Comparison of ENCODE assay signal across 15 cellular contexts in genomic region chr22:44207173-44207980, GRCh38. TPM values are rescaled to one million over a fixed set of nuclear protein-coding genes. Genes with fewer than 3 reads are reported as not detected.
"Had no signal": no experiment of that assay in that cellular context is flagged by ENCODE, and none has a peak within 500 bp of the region (broad histone marks: within the 10 kb centered on the region; RNA-seq: fewer than 3 reads in every experiment).

No MANE protein-coding gene starts in this region.

- H3K27me3 ChIP-seq: testis, upper lobe of left lung had no signal

- DNase-seq: activated CD4-positive, CD25-positive, alpha-beta regulatory T cell treated with anti-CD3 and anti-CD28 coated beads, Interleukin-2, amount 50 U/mL, for 72 hours; amygdala; cerebellar nuclear complex; effector CD8-positive, alpha-beta T cell; foreskin fibroblast; stimulated activated CD4-positive, alpha-beta T cell treated with anti-CD3 and anti-CD28 coated beads, Interleukin-2, amount 100 ng/mL, for 48 hours; stimulated activated naive CD4-positive, alpha-beta T cell; testis; upper lobe of left lung had no signal

- H3K4me3 ChIP-seq: testis, upper lobe of left lung had no signal

- H3K4me1 ChIP-seq: parathyroid adenoma, testis had no signal

- H3K9me3 ChIP-seq: testis had no signal

- H3K27ac Mint-ChIP-seq: activated T-helper 2 cell treated with anti-CD3 and anti-CD28 coated beads, Interferon-gamma antibody, Interleukin-2, Interleukin-4, amounts not matched to agents 10 μg/mL and 5 μg/mL and 100 μg/mL, durations not matched to agents 14 hours and 24 hours and 36 hours; T-helper 2 cell treated with Interferon-gamma antibody and Interleukin-4, amounts not matched to agents 5 μg/mL and 100 μg/mL, for 36 hours had no signal

- H3K36me3 ChIP-seq: upper lobe of left lung had no signal

- ATAC-seq: activated naive CD4-positive, alpha-beta T cell treated with anti-CD3 and anti-CD28 coated beads, Interleukin-2, amount 50 U/mL, for 72 hours had no signal

- H3K36me3 Mint-ChIP-seq: brain had no signal

- H3K27ac ChIP-seq: parathyroid adenoma, testis, upper lobe of left lung had no signal

- H3K4me3 Mint-ChIP-seq: brain; T-helper 2 cell treated with Interferon-gamma antibody and Interleukin-4, amounts not matched to agents 5 μg/mL and 100 μg/mL, for 36 hours had no signal

- H2AFZ ChIP-seq: parathyroid adenoma had no signal

- H3K9ac ChIP-seq: parathyroid adenoma had no signal

RNA-seq across cellular contexts. Expression of gene PARVG, which starts 26.7 kb away (rescaled TPM):
- total RNA-seq: renal cortical epithelial cell had no signal
